1 cellular context compared by ENCODE assay signal in genomic region chr2:196725218-196725617, GRCh38.
TF ChIP-seq lines count a peak whose summit lies in the region.

No MANE protein-coding gene starts in this region.

TF ChIP-seq in SK-N-SH, 30 proteins besides CTCF, POLR2A, EP300 and RAD21 (continued from another document):
- TF ChIP-seq ZBTB33 (IDR thresholded peaks at IDR 0.05; ENCODE audit: borderline replicate concordance, low read depth) (no peak), RXRA (IDR thresholded peaks at IDR 0.05; ENCODE audit: borderline replicate concordance, low read depth) (no peak), TAF1 (IDR thresholded peaks at IDR 0.05; ENCODE audit: borderline replicate concordance, low read depth, low read length) (no peak), TEAD4 (IDR thresholded peaks at IDR 0.05; ENCODE audit: borderline replicate concordance, insufficient read depth) (no peak), FOXM1 (IDR thresholded peaks at IDR 0.05; ENCODE audit: low read depth) (no peak)
